ENCODE assay signal across 1 cellular context in genomic region chr17:31853911-31854470, GRCh38.
TF ChIP-seq lines count a peak whose summit lies in the region.

No MANE protein-coding gene starts in this region.

TF ChIP-seq in HepG2, 621 proteins besides CTCF, POLR2A, EP300 and RAD21 (continued from another document):
- TF ChIP-seq TEAD3 (CRISPR knock-in tag; optimal IDR thresholded peaks at IDR 0.05; ENCODE audit: borderline replicate concordance) (peak; percentile 63), TAF15 (IDR thresholded peaks at IDR 0.05; ENCODE audit: low read depth, low read length, poor library complexity, severe bottlenecking) (no peak), ZNF33A (CRISPR knock-in tag; IDR thresholded peaks at IDR 0.05; ENCODE audit: borderline replicate concordance) (no peak), NR2C2 (CRISPR knock-in tag; IDR thresholded peaks at IDR 0.05; ENCODE audit: borderline replicate concordance) (0 out of 2 replicates have a peak, but pooled peaks have one; percentile 25)
